ENCODE assay signal across 1 cellular context in the genomic region with DNA sequence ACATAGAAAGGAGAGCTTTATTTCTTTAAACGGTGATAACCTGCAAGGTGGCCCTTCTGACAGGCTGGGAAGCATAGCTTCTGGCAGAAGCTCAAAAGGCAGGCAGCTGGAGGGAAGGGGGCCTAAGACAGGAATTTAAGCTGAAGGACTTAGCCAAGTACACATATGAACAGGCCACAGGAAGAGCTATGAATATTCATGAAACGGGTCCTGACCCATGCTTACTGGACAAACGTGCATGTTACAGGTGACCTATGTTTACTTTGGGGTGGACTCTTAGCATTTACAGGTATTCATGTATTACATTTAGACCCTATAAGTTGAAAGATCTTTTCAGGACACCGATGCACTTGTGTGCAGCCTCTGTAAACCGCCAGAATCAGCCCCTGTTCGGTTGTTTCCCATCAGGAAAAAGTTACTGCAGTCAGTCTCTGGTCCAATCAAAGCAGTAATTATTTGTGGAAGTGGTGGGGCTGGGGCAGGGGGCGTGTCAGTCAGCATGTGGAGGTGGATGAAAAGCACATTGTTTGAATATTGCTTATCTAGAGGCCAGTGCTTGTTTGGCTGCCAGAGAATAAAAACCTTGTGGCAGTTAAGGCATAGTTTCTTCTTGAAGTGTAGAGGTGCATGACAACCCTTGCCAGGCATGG.
TF ChIP-seq lines count a peak whose summit lies in the region.

No MANE protein-coding gene starts in this region.

TF ChIP-seq in IMR-90, 13 proteins besides CTCF, POLR2A, EP300 and RAD21:
- TF ChIP-seq SMC3 (IDR thresholded peaks at IDR 0.05; ENCODE audit: low read depth, low read length) = no peak
- no peak for TF ChIP-seq MAFK (IDR thresholded peaks at IDR 0.05; ENCODE audit: low read depth, low read length)
- TF ChIP-seq USF2 (IDR thresholded peaks at IDR 0.05; ENCODE audit: low read depth, low read length) = no peak
- no peak for TF ChIP-seq RFX5 (IDR thresholded peaks at IDR 0.05; ENCODE audit: low read depth, low read length)
- TF ChIP-seq MAZ (IDR thresholded peaks at IDR 0.05; ENCODE audit: borderline replicate concordance, low read depth, low read length) = no peak
- TF ChIP-seq MXI1 (IDR thresholded peaks at IDR 0.05; ENCODE audit: borderline replicate concordance, low read depth, low read length) = no peak
- no peak for TF ChIP-seq CHD1 (IDR thresholded peaks at IDR 0.05; ENCODE audit: low read depth, low read length)
- no peak for TF ChIP-seq BHLHE40 (IDR thresholded peaks at IDR 0.05; ENCODE audit: low read depth, low read length)
- TF ChIP-seq NFE2L2 (IDR thresholded peaks at IDR 0.05; ENCODE audit: low read depth, low read length) = no peak
- no peak for TF ChIP-seq FOS (IDR thresholded peaks at IDR 0.05; ENCODE audit: low read depth, low read length)
- no peak for TF ChIP-seq ELK1 (IDR thresholded peaks at IDR 0.05; ENCODE audit: borderline replicate concordance, low read depth, low read length)
- no peak for TF ChIP-seq CEBPB (IDR thresholded peaks at IDR 0.05; ENCODE audit: low read depth, low read length)
- TF ChIP-seq RCOR1 (IDR thresholded peaks at IDR 0.05; ENCODE audit: insufficient replicate concordance, low read length) = no peak
